10 cellular contexts compared by ENCODE assay signal in genomic region chr2:60818272-60818671, GRCh38.
A peak's percentile ranks its signal among the peaks of the same experiment; 100 is the strongest.
DNase-seq lines count a peak whose midpoint lies in the region; ATAC-seq and TF ChIP-seq lines count a peak whose summit lies in the region.
"Had no signal": no experiment of that assay in that cellular context is flagged by ENCODE, and none has a peak within 500 bp of the region (broad histone marks: within the 10 kb centered on the region; RNA-seq: fewer than 3 reads in every experiment).

No MANE protein-coding gene starts in this region.

- CTCF ChIA-PET in MCF 10A (lab: Yijun Ruan, JAX), result interaction anchor here (0.6 to 0.9 kb wide), 2 partner anchors 326 to 751 kb away, joined by 3 read pairs; no protein-coding TSS in a partner anchor

- intact Hi-C loops in MCF 10A (cut with micrococcal nuclease) (no loop called here), breast epithelium (cut with DNase I; ENCODE audit: low total_unique reads) (no loop called here), left ventricle myocardium superior (cut with micrococcal nuclease) (no loop called here)

- no peak for ATAC-seq in left ventricle myocardium superior
- ATAC-seq in GM18520 (IDR thresholded peaks at IDR 0.05; ENCODE audit: unreplicated experiment), result no peak

- no peaks in the 10 kb centered on the region for H3K36me3 ChIP-seq in breast epithelium
- H3K36me3 ChIP-seq: uterus had no signal

- TF ChIP-seq POLR2A in breast epithelium (IDR thresholded peaks at IDR 0.05), result no peak

- no peaks in the 10 kb centered on the region for H3K9me3 ChIP-seq in breast epithelium
- H3K9me3 ChIP-seq: uterus had no signal

- TF ChIP-seq CTCF in MCF 10A (IDR thresholded peaks at IDR 0.05; ENCODE audit: unreplicated experiment) (no peak), breast epithelium (IDR thresholded peaks at IDR 0.05) (no peak), type B pancreatic cell (conservative IDR thresholded peaks at IDR 0.05) (no peak)

- H3K4me3 Mint-ChIP-seq in MCF 10A (ENCODE audit: unreplicated experiment) (no peak overlapping the region), type B pancreatic cell (no peak overlapping the region)

- no peaks in the 10 kb centered on the region for H3K27me3 ChIP-seq in breast epithelium
- H3K27me3 ChIP-seq: uterus had no signal

- POLR2A ChIA-PET in MCF 10A (lab: Yijun Ruan, JAX), result interaction anchor here (0.7 to 1.3 kb wide), 2 partner anchors 63 to 326 kb away, joined by 3 to 4 read pairs; partner anchors contain the start of gene REL

- DNase-seq in MCF 10A (ENCODE audit: unreplicated experiment), result peak; percentile 19
- DNase-seq in breast epithelium (ENCODE audit: low spot score in 2 of 2), result no peak
- DNase-seq in activated T-cell treated with anti-CD3 and anti-CD28 coated beads for 24 hours (ENCODE audit: low read depth), result peak; percentile 56
- peak; percentile 13 for DNase-seq in kidney tubule cell (ENCODE audit: low spot score)
- peak; percentile 20 for DNase-seq in type B pancreatic cell (ENCODE audit: extremely low spot score, unreplicated experiment)
- DNase-seq in left ventricle myocardium superior, result no peak
- no peak for DNase-seq in activated CD4-positive, CD25-positive, alpha-beta regulatory T cell treated with anti-CD3 and anti-CD28 coated beads, Interleukin-2, amount 50 U/mL, for 72 hours
- DNase-seq: NCI-H526, uterus had no signal

- H3K4me1 ChIP-seq in breast epithelium, result no peaks in the 10 kb centered on the region
- H3K4me1 ChIP-seq: uterus had no signal

- no peak overlapping the region for H3K4me3 ChIP-seq in breast epithelium
- H3K4me3 ChIP-seq: uterus had no signal

- no peaks in the 10 kb centered on the region for H3K9me3 Mint-ChIP-seq in MCF 10A (ENCODE audit: unreplicated experiment)
- no peaks in the 10 kb centered on the region for H3K9me3 Mint-ChIP-seq in type B pancreatic cell

- BruUV-seq in MCF 10A (replicated peaks; lab: Mats Ljungman, UMichigan), result no TSS peak

- H3K27me3 Mint-ChIP-seq in MCF 10A (ENCODE audit: insufficient read depth, unreplicated experiment) (peaks cover 25% of the 10 kb centered on the region), type B pancreatic cell (peaks cover 16% of the 10 kb centered on the region)

- no peaks in the 10 kb centered on the region for H3K36me3 Mint-ChIP-seq in MCF 10A (ENCODE audit: insufficient read depth, unreplicated experiment)
- H3K36me3 Mint-ChIP-seq in type B pancreatic cell, result no peaks in the 10 kb centered on the region

- H3K4me1 Mint-ChIP-seq in MCF 10A (ENCODE audit: insufficient read depth, unreplicated experiment) (no peaks in the 10 kb centered on the region), type B pancreatic cell (ENCODE audit: unreplicated experiment) (no peaks in the 10 kb centered on the region)

- H3K27ac Mint-ChIP-seq in MCF 10A (ENCODE audit: low read depth, unreplicated experiment) (no peak overlapping the region), type B pancreatic cell (no peak overlapping the region)

- H3K27ac ChIP-seq in breast epithelium, result no peak overlapping the region
- H3K27ac ChIP-seq: uterus had no signal

Comparison
In these comparisons a context has a peak if more than half of its experiments do, and no peak if none do; other contexts are left out.
1. DNase-seq: peak in MCF 10A (single experiment), activated T-cell treated with anti-CD3 and anti-CD28 coated beads for 24 hours (single experiment), kidney tubule cell (single experiment) and type B pancreatic cell (single experiment); none in breast epithelium (0 of 2), left ventricle myocardium superior (single experiment) and activated CD4-positive, CD25-positive, alpha-beta regulatory T cell treated with anti-CD3 and anti-CD28 coated beads, Interleukin-2, amount 50 U/mL, for 72 hours (single experiment).